ENCODE assay signal across 1 cellular context in the genomic region with DNA sequence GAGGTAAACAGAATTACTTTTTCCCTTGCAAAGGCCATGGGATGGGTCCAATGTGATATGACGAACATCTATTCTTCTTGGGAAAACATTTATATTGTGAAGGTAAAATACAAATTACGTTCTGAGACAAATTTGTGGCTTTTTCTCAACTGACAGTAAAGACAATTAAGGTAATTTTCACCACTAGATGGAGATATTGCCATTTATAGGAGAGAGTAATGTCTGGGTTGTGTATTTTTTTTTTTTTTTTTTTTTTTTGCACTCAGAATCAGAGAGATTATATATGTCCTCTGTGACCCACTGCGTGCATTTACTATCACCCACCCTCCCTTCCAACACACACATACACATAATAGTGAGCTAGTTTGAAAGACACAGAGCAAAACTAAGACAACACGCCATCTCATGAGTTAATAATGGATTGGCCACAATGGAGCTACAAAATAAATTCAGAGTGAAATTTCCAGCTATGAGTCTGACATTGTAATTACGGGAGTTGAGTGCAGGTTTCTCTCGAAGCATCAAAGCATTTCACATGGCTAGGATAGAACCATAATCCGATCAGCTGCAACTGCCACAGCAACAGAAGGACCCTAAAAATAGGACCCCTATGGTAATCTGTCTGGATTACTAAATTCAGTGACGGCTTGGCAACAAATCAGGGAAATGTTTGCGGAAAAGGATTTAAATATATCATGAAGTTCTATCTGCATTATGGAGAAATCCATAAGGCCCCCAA.
TF ChIP-seq lines count a peak whose summit lies in the region.

No MANE protein-coding gene starts in this region.

TF ChIP-seq in endothelial cell of umbilical vein, 7 proteins besides CTCF, POLR2A, EP300 and RAD21 (continued from another document):
- no peak for TF ChIP-seq GATA2 (IDR thresholded peaks at IDR 0.05; ENCODE audit: insufficient read depth, insufficient read length, low read depth, low read length)
TF ChIP-seq in endothelial cell of umbilical vein: peak in this region for 0.
